In the genomic region with DNA sequence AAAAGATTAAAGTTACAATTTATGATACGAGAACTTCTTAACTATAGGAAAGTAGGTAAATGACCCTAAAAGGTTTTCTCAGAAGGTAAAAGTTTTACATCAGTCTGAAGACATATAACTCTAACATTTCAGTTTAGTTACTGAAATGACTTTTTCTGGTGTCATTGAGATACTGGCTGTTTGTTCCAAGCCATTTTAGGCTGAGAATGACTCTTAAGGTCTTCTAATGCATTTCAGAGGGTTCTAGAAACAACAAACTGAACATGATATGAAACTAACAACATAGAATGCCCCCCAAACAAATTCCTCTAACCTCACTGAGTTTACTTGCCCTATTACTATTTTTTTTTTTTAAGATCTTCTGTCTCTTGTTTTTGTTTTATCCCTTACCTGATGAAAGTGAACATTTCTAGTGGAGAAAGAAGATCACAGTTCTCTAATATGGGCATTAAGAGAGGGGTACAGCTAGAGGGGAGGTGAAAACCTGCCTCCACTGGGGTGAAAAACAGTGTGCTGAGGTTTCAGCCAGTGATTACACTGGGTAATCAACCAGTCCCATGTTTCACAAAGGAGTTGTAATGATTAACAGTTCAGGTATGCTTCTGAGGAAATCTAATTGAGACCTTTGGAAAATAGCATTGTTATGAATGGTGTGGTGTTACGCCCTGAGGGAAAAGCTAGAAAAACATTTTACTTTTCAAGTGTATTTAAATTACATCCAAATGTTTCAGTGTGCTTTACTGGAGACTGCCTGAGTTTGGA, we compare ENCODE assay signal across 10 cellular contexts. TPM values are rescaled to one million over a fixed set of nuclear protein-coding genes. Genes with fewer than 3 reads are reported as not detected.
DNase-seq lines count a peak whose midpoint lies in the region; ATAC-seq and TF ChIP-seq lines count a peak whose summit lies in the region.
"Had no signal": no experiment of that assay in that cellular context is flagged by ENCODE, and none has a peak within 500 bp of the region (broad histone marks: within the 10 kb centered on the region; RNA-seq: fewer than 3 reads in every experiment).

No MANE protein-coding gene starts in this region.

- H3K9me3 Mint-ChIP-seq in stimulated activated effector memory CD8-positive, alpha-beta T cell treated with anti-CD3 and anti-CD28 coated beads, Interleukin-12 subunit alpha, Interleukin-12 subunit beta, amount 100 ng/mL, for 72 hours, result no peaks in the 10 kb centered on the region

- no peaks in the 10 kb centered on the region for H3K27me3 ChIP-seq in suprapubic skin

- TF ChIP-seq POLR2A in suprapubic skin (IDR thresholded peaks at IDR 0.05), result no peak

- no peak for TF ChIP-seq CTCF in foreskin fibroblast (IDR thresholded peaks at IDR 0.05; ENCODE audit: low read depth, low read length)
- no peak for TF ChIP-seq CTCF in suprapubic skin (IDR thresholded peaks at IDR 0.05)

- H3K27ac ChIP-seq in suprapubic skin, result no peak overlapping the region

- no peak overlapping the region for H3K4me3 ChIP-seq in foreskin fibroblast (ENCODE audit: low read depth in 1 of 2, low read length in 2 of 2)
- no peak overlapping the region for H3K4me3 ChIP-seq in suprapubic skin

- no peak overlapping the region for H3K4me3 Mint-ChIP-seq in stimulated activated effector memory CD8-positive, alpha-beta T cell treated with anti-CD3 and anti-CD28 coated beads, Interleukin-12 subunit alpha, Interleukin-12 subunit beta, amount 100 ng/mL, for 72 hours

- peaks cover 24% of the 10 kb centered on the region for H3K36me3 ChIP-seq in suprapubic skin

- ATAC-seq in activated CD4-positive, CD25-positive, alpha-beta regulatory T cell treated with anti-CD3 and anti-CD28 coated beads, Interleukin-2, amount 50 U/mL, for 24 hours, result peak; percentile 29 to 30
- peak; percentile 78 for ATAC-seq in stimulated activated effector memory CD8-positive, alpha-beta T cell treated with anti-CD3 and anti-CD28 coated beads, Interleukin-12 subunit alpha, Interleukin-12 subunit beta, amount 100 ng/mL, for 72 hours
- no peak for ATAC-seq in GM18498 (IDR thresholded peaks at IDR 0.05; ENCODE audit: unreplicated experiment)

- peaks cover 13% of the 10 kb centered on the region for H3K4me1 ChIP-seq in suprapubic skin

- H3K9me3 ChIP-seq in suprapubic skin, result no peaks in the 10 kb centered on the region

- 60% methylated on average over 2 of the region's 2 CpGs for WGBS in suprapubic skin

- TF ChIP-seq EP300 in suprapubic skin (IDR thresholded peaks at IDR 0.05), result no peak

- DNase-seq in activated CD4-positive, CD25-positive, alpha-beta regulatory T cell (lab: John Stamatoyannopoulos, UW), result no peak
- DNase-seq in SW480 (ENCODE audit: low spot score) (peak; percentile 70), foreskin fibroblast (peak; percentile 78 to 90), suprapubic skin (ENCODE audit: low spot score in 2 of 2) (no peak), NCI-H187 treated with DMSO at 0.1 percent for 48 hours (lab: John Stamatoyannopoulos, UW) (no peak)
- no peak for DNase-seq in stimulated activated effector memory CD8-positive, alpha-beta T cell treated with anti-CD3 and anti-CD28 coated beads, Interleukin-12 subunit alpha, Interleukin-12 subunit beta, amount 100 ng/mL, for 72 hours (ENCODE audit: low spot score in 2 of 2)
- DNase-seq: AML-193, NCI-H2029 treated with DMSO at 0.1 percent for 48 hours had no signal

- peak overlapping the region; percentile 71 for H3K27ac Mint-ChIP-seq in stimulated activated effector memory CD8-positive, alpha-beta T cell treated with anti-CD3 and anti-CD28 coated beads, Interleukin-12 subunit alpha, Interleukin-12 subunit beta, amount 100 ng/mL, for 72 hours

- peaks cover 62% of the 10 kb centered on the region for H3K36me3 Mint-ChIP-seq in stimulated activated effector memory CD8-positive, alpha-beta T cell treated with anti-CD3 and anti-CD28 coated beads, Interleukin-12 subunit alpha, Interleukin-12 subunit beta, amount 100 ng/mL, for 72 hours

- peaks cover 37% of the 10 kb centered on the region for H3K4me1 Mint-ChIP-seq in stimulated activated effector memory CD8-positive, alpha-beta T cell treated with anti-CD3 and anti-CD28 coated beads, Interleukin-12 subunit alpha, Interleukin-12 subunit beta, amount 100 ng/mL, for 72 hours

RNA-seq across cellular contexts. Expression of a gene that starts 11.2 kb away (rescaled TPM):
- 10 to 100 TPM in 3 of 4 donors, 1 to 10 TPM in 1; 6.3 to 33.6 (median 16.1) TPM for total RNA-seq in suprapubic skin

Comparison
In these comparisons a context has a peak if more than half of its experiments do, and no peak if none do; other contexts are left out.
1. DNase-seq: peak in SW480 (single experiment) and foreskin fibroblast (2 of 2); none in activated CD4-positive, CD25-positive, alpha-beta regulatory T cell (0 of 4), stimulated activated effector memory CD8-positive, alpha-beta T cell treated with anti-CD3 and anti-CD28 coated beads, Interleukin-12 subunit alpha, Interleukin-12 subunit beta, amount 100 ng/mL, for 72 hours (0 of 2), suprapubic skin (0 of 2) and NCI-H187 treated with DMSO at 0.1 percent for 48 hours (single experiment).